Comparison of ENCODE assay signal across 20 cellular contexts in genomic region chr2:132875193-132875592, GRCh38.
DNase-seq lines count a peak whose midpoint lies in the region; ATAC-seq and TF ChIP-seq lines count a peak whose summit lies in the region.
"Had no signal": no experiment of that assay in that cellular context is flagged by ENCODE, and none has a peak within 500 bp of the region (broad histone marks: within the 10 kb centered on the region; RNA-seq: fewer than 3 reads in every experiment).

No MANE protein-coding gene starts in this region.

- no peaks in the 10 kb centered on the region for H4K20me1 ChIP-seq in GM23338 (replicated peaks; ENCODE audit: insufficient read depth)
- H4K20me1 ChIP-seq: BLaER1 treated with 17β-estradiol and CSF1 and Interleukin-3, amounts not matched to agents 10 nM and 100 nM had no signal

- H3K4me3 ChIP-seq in GM23338: no peak overlapping the region
- H3K4me3 ChIP-seq: BLaER1 treated with 17β-estradiol and CSF1 and Interleukin-3, amounts not matched to agents 10 nM and 100 nM; GM12878; GM23248; HAP-1; K562 had no signal

- peak in 1 of 2 experiments; percentile 42; a peak in 3 of 4 replicates for TF ChIP-seq CTCF in GM23338 (conservative IDR thresholded peaks at IDR 0.05; ENCODE audit: low read depth in 2 of 2)
- no peak for TF ChIP-seq CTCF in WTC11 (IDR thresholded peaks at IDR 0.05)
- TF ChIP-seq CTCF in GM13976 (IDR thresholded peaks at IDR 0.05; ENCODE audit: borderline replicate concordance, control extremely low read depth, extremely low read depth, insufficient read depth, missing control alignments): no peak

- no peak overlapping the region for H3K27ac ChIP-seq in GM23338 (ENCODE audit: low read depth)
- H3K27ac ChIP-seq: BLaER1 treated with 17β-estradiol and CSF1 and Interleukin-3, amounts not matched to agents 10 nM and 100 nM; GM23248 had no signal

- H3K79me2 ChIP-seq in GM23338 (replicated peaks; ENCODE audit: insufficient read depth): no peaks in the 10 kb centered on the region

- H3K4me1 ChIP-seq in GM23338 (ENCODE audit: insufficient read depth): peaks cover 15% of the 10 kb centered on the region
- H3K4me1 ChIP-seq: BLaER1 treated with 17β-estradiol and CSF1 and Interleukin-3, amounts not matched to agents 10 nM and 100 nM; HAP-1 had no signal

- in situ Hi-C loops in GM13976 (cut with MboI; ENCODE audit: low sequenced_read_pairs, unreplicated experiment): no loop called here

- H3K27me3 Mint-ChIP-seq in GM23338 (ENCODE audit: insufficient read depth, low read depth, poor library complexity) (peaks cover 2% of the 10 kb centered on the region), WTC11 (ENCODE audit: low read depth) (no peaks in the 10 kb centered on the region)
- H3K27me3 Mint-ChIP-seq in activated T-helper 1 cell treated with anti-CD3 and anti-CD28 coated beads, Interleukin-12 subunit alpha, Interleukin-12 subunit beta, Interleukin-2, Interleukin-4 antibody, amounts not matched to agents 30 ng/mL and 10 ng/mL and 1 ng/mL, durations not matched to agents 14 hours and 24 hours and 36 hours (ENCODE audit: insufficient read depth): no peaks in the 10 kb centered on the region
- H3K27me3 Mint-ChIP-seq: B cell had no signal

- H3K9me2 ChIP-seq in GM23338 (ENCODE audit: insufficient read depth): no peaks in the 10 kb centered on the region

- H3K36me3 Mint-ChIP-seq in GM23338 (ENCODE audit: low read depth) (no peaks in the 10 kb centered on the region), WTC11 (no peaks in the 10 kb centered on the region)
- no peaks in the 10 kb centered on the region for H3K36me3 Mint-ChIP-seq in activated T-helper 1 cell treated with anti-CD3 and anti-CD28 coated beads, Interleukin-12 subunit alpha, Interleukin-12 subunit beta, Interleukin-2, Interleukin-4 antibody, amounts not matched to agents 30 ng/mL and 10 ng/mL and 1 ng/mL, durations not matched to agents 14 hours and 24 hours and 36 hours (ENCODE audit: low read depth)
- H3K36me3 Mint-ChIP-seq: CD8-positive, alpha-beta T cell had no signal

- no peaks in the 10 kb centered on the region for H3F3A ChIP-seq in GM23338 (replicated peaks; ENCODE audit: low read depth)

- CTCF ChIA-PET in WTC11 (lab: Charles Lee): interaction anchor here (1.0 to 1.1 kb wide), 2 partner anchors 10 to 206 kb away, joined by 3 to 4 read pairs; partner anchors contain the start of gene LYPD1

- ATAC-seq in GM23338 (peak; percentile 70), WTC11 (peak; percentile 68)
- ATAC-seq: CD8-positive, alpha-beta T cell; GM12878; K562 had no signal

- H3K27me3 ChIP-seq in GM23338 (ENCODE audit: insufficient read depth): no peaks in the 10 kb centered on the region
- H3K27me3 ChIP-seq: BLaER1 treated with 17β-estradiol and CSF1 and Interleukin-3, amounts not matched to agents 10 nM and 100 nM had no signal

- H3K4me1 Mint-ChIP-seq in GM23338 (peaks cover 15% of the 10 kb centered on the region), WTC11 (peaks cover 48% of the 10 kb centered on the region)
- no peaks in the 10 kb centered on the region for H3K4me1 Mint-ChIP-seq in activated T-helper 1 cell treated with anti-CD3 and anti-CD28 coated beads, Interleukin-12 subunit alpha, Interleukin-12 subunit beta, Interleukin-2, Interleukin-4 antibody, amounts not matched to agents 30 ng/mL and 10 ng/mL and 1 ng/mL, durations not matched to agents 14 hours and 24 hours and 36 hours (ENCODE audit: low read depth)
- H3K4me1 Mint-ChIP-seq: B cell had no signal

- DNase-seq in GM23338 (ENCODE audit: low spot score) (no peak), WTC11 (ENCODE audit: low spot score) (no peak), iPS-NIHi7 (ENCODE audit: extremely low spot score) (peak; percentile 30), NCI-H1694 (lab: John Stamatoyannopoulos, UW) (no peak), GM13976 (ENCODE audit: low spot score) (no peak)
- DNase-seq in activated T-helper 1 cell treated with anti-CD3 and anti-CD28 coated beads, Interleukin-12 subunit alpha, Interleukin-12 subunit beta, Interleukin-2, Interleukin-4 antibody, amounts not matched to agents 30 ng/mL and 10 ng/mL and 1 ng/mL, durations not matched to agents 14 hours and 24 hours and 36 hours (ENCODE audit: low spot score): no peak
- DNase-seq in activated CD4-positive, alpha-beta T cell treated with anti-CD3 and anti-CD28 coated beads for 48 hours: no peak
- DNase-seq: 8988T; Calu3; CD8-positive, alpha-beta T cell; DMS 273 treated with DMSO at 0.1 percent for 48 hours; DMS53; DND-41; EL; GM23248 had no signal

- POLR2A ChIA-PET in WTC11 (lab: Charles Lee): no interaction called here

- no peaks in the 10 kb centered on the region for H3K36me3 ChIP-seq in GM23338 (ENCODE audit: insufficient read depth)
- H3K36me3 ChIP-seq: BLaER1 treated with 17β-estradiol and CSF1 and Interleukin-3, amounts not matched to agents 10 nM and 100 nM; HAP-1 had no signal

- H2AFZ ChIP-seq in GM23338: peak overlapping the region; percentile 56; the same call in 1 of the 2 replicates
- H2AFZ ChIP-seq: GM23248 had no signal

- H3K4me3 Mint-ChIP-seq in GM23338: no peak overlapping the region
- no peak overlapping the region for H3K4me3 Mint-ChIP-seq in WTC11
- H3K4me3 Mint-ChIP-seq in activated T-helper 1 cell treated with anti-CD3 and anti-CD28 coated beads, Interleukin-12 subunit alpha, Interleukin-12 subunit beta, Interleukin-2, Interleukin-4 antibody, amounts not matched to agents 30 ng/mL and 10 ng/mL and 1 ng/mL, durations not matched to agents 14 hours and 24 hours and 36 hours: no peak overlapping the region
- H3K4me3 Mint-ChIP-seq: B cell; CD8-positive, alpha-beta T cell had no signal

- H3K9me3 Mint-ChIP-seq in GM23338 (no peaks in the 10 kb centered on the region; the same call in 2 of the 3 replicates), WTC11 (peaks cover 4% of the 10 kb centered on the region; the same call in 1 of the 2 replicates)
- H3K9me3 Mint-ChIP-seq in activated T-helper 1 cell treated with anti-CD3 and anti-CD28 coated beads, Interleukin-12 subunit alpha, Interleukin-12 subunit beta, Interleukin-2, Interleukin-4 antibody, amounts not matched to agents 30 ng/mL and 10 ng/mL and 1 ng/mL, durations not matched to agents 14 hours and 24 hours and 36 hours: no peaks in the 10 kb centered on the region

- H3K27ac Mint-ChIP-seq in GM23338: peak overlapping the region; percentile 16; the same call in 1 of the 2 replicates
- peak overlapping the region; percentile 3; the same call in 1 of the 2 replicates for H3K27ac Mint-ChIP-seq in WTC11
- no peak overlapping the region for H3K27ac Mint-ChIP-seq in activated T-helper 1 cell treated with anti-CD3 and anti-CD28 coated beads, Interleukin-12 subunit alpha, Interleukin-12 subunit beta, Interleukin-2, Interleukin-4 antibody, amounts not matched to agents 30 ng/mL and 10 ng/mL and 1 ng/mL, durations not matched to agents 14 hours and 24 hours and 36 hours
- H3K27ac Mint-ChIP-seq: B cell; CD8-positive, alpha-beta T cell had no signal

- H3K4me2 ChIP-seq in GM23338: 0 out of 2 replicates have a peak overlapping the region, but pooled peaks have one; percentile 55
- H3K4me2 ChIP-seq: BLaER1 treated with 17β-estradiol and CSF1 and Interleukin-3, amounts not matched to agents 10 nM and 100 nM had no signal

- intact Hi-C loops in activated T-helper 1 cell treated with anti-CD3 and anti-CD28 coated beads, Interleukin-12 subunit alpha, Interleukin-12 subunit beta, Interleukin-2, Interleukin-4 antibody, amounts not matched to agents 30 ng/mL and 10 ng/mL and 1 ng/mL, durations not matched to agents 14 hours and 24 hours and 36 hours (cut with micrococcal nuclease): no loop called here

TF ChIP-seq in GM23338, 12 proteins besides CTCF, POLR2A, EP300 and RAD21 (continues in another document):
- no peak for TF ChIP-seq ZNF331 (CRISPR knock-in tag; IDR thresholded peaks at IDR 0.05; ENCODE audit: low read depth)

TF ChIP-seq in WTC11, 78 proteins besides CTCF, POLR2A, EP300 and RAD21:
- TF ChIP-seq ETV6 (CRISPR knock-in tag; IDR thresholded peaks at IDR 0.05): no peak
